8 cellular contexts compared by ENCODE assay signal in the genomic region with DNA sequence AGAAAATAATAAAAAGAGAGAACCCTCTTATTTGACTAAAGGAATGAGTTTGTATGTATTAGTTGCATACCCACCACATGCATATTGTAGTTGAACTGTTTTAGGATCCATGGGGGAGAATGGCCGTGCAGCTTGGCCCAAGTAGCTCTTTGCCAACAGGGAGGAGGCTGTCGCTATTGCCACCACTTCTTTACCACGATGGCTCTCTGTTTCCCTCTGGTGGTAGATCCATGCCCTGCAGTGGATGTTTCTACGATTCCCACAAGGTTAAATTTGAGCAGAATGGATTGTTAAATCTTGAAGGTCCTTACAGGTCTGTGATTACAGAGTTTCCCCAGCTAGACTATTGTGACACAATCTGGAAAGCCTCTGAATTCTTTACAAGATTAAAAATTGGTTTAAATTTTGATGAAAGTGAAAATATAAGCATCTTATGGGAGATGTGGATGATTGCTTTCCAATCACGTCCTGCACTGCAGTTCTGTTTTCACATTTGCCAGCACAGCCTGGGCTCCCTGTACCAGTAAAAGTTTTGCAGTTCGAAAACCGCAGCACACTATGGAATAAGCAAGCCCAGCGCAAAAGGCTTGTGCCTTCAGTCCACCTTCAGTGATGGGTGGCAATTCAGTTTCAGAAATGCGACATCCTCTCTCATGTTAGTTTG. TPM values are rescaled to one million over a fixed set of nuclear protein-coding genes. Genes with fewer than 3 reads are reported as not detected.
DNase-seq lines count a peak whose midpoint lies in the region; ATAC-seq and TF ChIP-seq lines count a peak whose summit lies in the region.

No MANE protein-coding gene starts in this region.

- no peak overlapping the region for H2AFZ ChIP-seq in H9 (ENCODE audit: low read length)

- H3K14ac ChIP-seq in H9 (ENCODE audit: insufficient read depth, low read length) = no peak overlapping the region

- H4K20me1 ChIP-seq in H9 (ENCODE audit: control insufficient read depth, insufficient read depth, insufficient read length) = no peaks in the 10 kb centered on the region

- no peak overlapping the region for H2BK15ac ChIP-seq in H9 (ENCODE audit: low read depth, low read length)

- H4K5ac ChIP-seq in H9 (ENCODE audit: insufficient read length, low read depth, low read length) = no peak overlapping the region

- H3K27me3 Mint-ChIP-seq in H9 (ENCODE audit: low read depth) = peaks cover 9% of the 10 kb centered on the region; the same call in 1 of the 2 replicates

- no peak overlapping the region for H3K27ac Mint-ChIP-seq in H9

- H3K36me3 Mint-ChIP-seq in H9 (ENCODE audit: insufficient read depth in 1 of 3, low read depth in 3 of 3) = no peaks in the 10 kb centered on the region; a peak in 1 of 7 replicates

- H3K18ac ChIP-seq in H9 (ENCODE audit: insufficient read length, low read depth, low read length) = no peak overlapping the region

- H3K23me2 ChIP-seq in H9 (ENCODE audit: insufficient read length, low read depth, low read length, poor library complexity, severe bottlenecking) = no peaks in the 10 kb centered on the region

- no peak overlapping the region for H3K4ac ChIP-seq in H9 (ENCODE audit: low read depth, low read length)

- no peak overlapping the region for H3K27ac ChIP-seq in H9 (ENCODE audit: insufficient read length, low read depth, low read length)

- H4K8ac ChIP-seq in H9 (replicated peaks; ENCODE audit: insufficient read length, low read depth, low read length) = no peak overlapping the region

- H3K4me3 ChIP-seq in astrocyte of the cerebellum (ENCODE audit: low read depth, low read length) = no peak overlapping the region

- H3K4me1 Mint-ChIP-seq in H9 = peaks cover 0 to 12% of the 10 kb centered on the region in 2 experiments; a peak in 1 of 4 replicates

- no peaks in the 10 kb centered on the region for H3K9me3 ChIP-seq in H9 (ENCODE audit: control insufficient read depth, low read depth, low read length)

- no peaks in the 10 kb centered on the region for H3K4me1 ChIP-seq in H9 (ENCODE audit: insufficient read depth, low read length)

- ATAC-seq in HG03520 (IDR thresholded peaks at IDR 0.05; ENCODE audit: unreplicated experiment) = no peak

- no peak overlapping the region for H4K91ac ChIP-seq in H9 (ENCODE audit: insufficient read length, low read depth, low read length)

- H3K79me1 ChIP-seq in H9 (ENCODE audit: insufficient read depth, low read depth, low read length, poor library complexity, severe bottlenecking) = no peaks in the 10 kb centered on the region

- H3K79me2 ChIP-seq in H9 (ENCODE audit: insufficient read depth, low read length) = no peaks in the 10 kb centered on the region

- H2BK5ac ChIP-seq in H9 (ENCODE audit: insufficient read length, low read length) = no peak overlapping the region

- H3K9me3 Mint-ChIP-seq in H9 = no peaks in the 10 kb centered on the region; a peak in 1 of 5 replicates

- H3K27me3 ChIP-seq in H9 (ENCODE audit: insufficient read depth, low read length) = no peaks in the 10 kb centered on the region

- no peak overlapping the region for H2BK120ac ChIP-seq in H9 (ENCODE audit: low read depth, low read length, poor library complexity, severe bottlenecking)

- no CpG with 5 or more reads among the region's 9 CpGs for WGBS in H9 (ENCODE audit: extremely low coverage, insufficient read length, low lambda C conversion rate)

- H2BK12ac ChIP-seq in H9 (ENCODE audit: insufficient read length, low read depth, low read length) = no peak overlapping the region

- in situ Hi-C loops in astrocyte of the cerebellum (cut with HindIII; ENCODE audit: low sequenced_read_pairs) = no loop called here

- no peak overlapping the region for H2AK5ac ChIP-seq in H9 (ENCODE audit: insufficient read length, low read length)

- no peak overlapping the region for H3K56ac ChIP-seq in H9 (ENCODE audit: insufficient read length, low read depth, low read length)

- DNase-seq in EL (peak; percentile 57), H9 (peak; percentile 82), NCI-H146 treated with DMSO at 0.1 percent for 48 hours (lab: John Stamatoyannopoulos, UW; ENCODE audit: unreplicated experiment) (peak; percentile 40), T1000 (lab: John Stamatoyannopoulos, UW) (peak; percentile 32), astrocyte of the cerebellum (ENCODE audit: low read depth) (peak; percentile 23), iPS DF 19.7 (ENCODE audit: low read depth, low spot score) (peak; percentile 57)
- peak; percentile 44 to 48 for DNase-seq in stimulated activated CD4-positive, alpha-beta T cell treated with anti-CD3 and anti-CD28 coated beads, Interleukin-15, amount 100 ng/mL, for 1 hour (ENCODE audit: low read depth in 1 of 2, low spot score in 1 of 2)

- no peak overlapping the region for H3K4me2 ChIP-seq in H9 (ENCODE audit: insufficient read depth, insufficient read length, low read length)

- H3T11ph ChIP-seq in H9 (ENCODE audit: low read length) = no peak overlapping the region

- no peak overlapping the region for H2BK20ac ChIP-seq in H9 (ENCODE audit: low read depth, low read length, poor library complexity, severe bottlenecking)

- H3K4me3 Mint-ChIP-seq in H9 = no peak overlapping the region

- no peak overlapping the region for H3K23ac ChIP-seq in H9 (ENCODE audit: insufficient read length, low read depth, low read length)

- H3K9ac ChIP-seq in H9 (ENCODE audit: extremely low read depth, insufficient read length, low read length) = no peak overlapping the region

- TF ChIP-seq CTCF in H9 (conservative IDR thresholded peaks at IDR 0.05) = peak; percentile 97
- TF ChIP-seq CTCF in astrocyte of the cerebellum (IDR thresholded peaks at IDR 0.05; ENCODE audit: low read depth, low read length, missing control alignments) = peak; percentile 99

RNA-seq across cellular contexts. Expression of gene FNDC1, which starts 34.4 kb away (rescaled TPM):
- total RNA-seq in H9 (2021) = 0.24 TPM in 2 replicates

Comparison
In these comparisons a context has a peak if more than half of its experiments do, and no peak if none do; other contexts are left out.
1. DNase-seq: peak in every context shown above with its lines; median percentile 82 in H9; 57 in EL; 57 in iPS DF 19.7; 46 in stimulated activated CD4-positive, alpha-beta T cell treated with anti-CD3 and anti-CD28 coated beads, Interleukin-15, amount 100 ng/mL, for 1 hour; 40 in NCI-H146 treated with DMSO at 0.1 percent for 48 hours; 32 in T1000; 23 in astrocyte of the cerebellum.